29 cellular contexts compared by ENCODE assay signal in the genomic region with DNA sequence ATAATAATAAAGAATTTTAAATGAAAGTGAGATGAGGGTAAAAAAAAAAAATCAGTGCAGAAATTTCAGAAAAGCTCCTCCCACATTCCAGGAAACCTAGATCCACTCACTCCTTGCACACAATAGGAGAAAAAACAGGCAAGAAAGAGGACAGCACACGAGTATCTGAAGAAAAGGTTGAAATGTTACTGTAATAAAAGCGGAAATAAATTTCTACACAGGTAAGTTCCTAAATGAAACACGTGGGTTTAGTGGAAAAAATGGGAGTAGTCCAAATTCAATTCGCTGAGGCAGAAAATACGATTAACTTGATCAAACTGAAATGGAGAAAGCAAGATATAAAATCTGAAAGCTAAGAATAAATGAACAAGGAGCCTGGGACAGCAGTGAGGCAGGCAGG. TPM values are rescaled to one million over a fixed set of nuclear protein-coding genes. Genes with fewer than 3 reads are reported as not detected.
"Had no signal": no experiment of that assay in that cellular context is flagged by ENCODE, and none has a peak within 500 bp of the region (broad histone marks: within the 10 kb centered on the region; RNA-seq: fewer than 3 reads in every experiment).

No MANE protein-coding gene starts in this region.

- H3K4me3 ChIP-seq: MG63, Peyer's patch, SJSA1, SK-N-MC had no signal

- ATAC-seq: PC-3, Right ventricle myocardium inferior, T-cell had no signal

- H3K4me3 Mint-ChIP-seq: T-cell had no signal

- DNase-seq: Karpas-422; KG1; MG63; NCI-H1092; NCI-H1105 treated with DMSO at 0.1 percent for 48 hours; NCI-H1417 treated with DMSO at 0.1 percent for 48 hours; NCI-H146; NCI-H1694 treated with DMSO at 0.1 percent for 48 hours; NCI-H1930; NCI-H2081; NCI-H2107; NCI-H2227 treated with DMSO at 0.1 percent for 48 hours; NCI-H446; NCI-H510A; NCI-H524 treated with DMSO at 0.1 percent for 48 hours; NCI-H69; NCI-H774; NK-92 treated with Interleukin-12 subunit alpha and Interleukin-12 subunit beta, amount 100 ng/mL, for 24 hours; PC-3; Peyer's patch; SHP77 treated with DMSO at 0.1 percent for 48 hours; SW 1271; T-cell had no signal

- H3K4me1 Mint-ChIP-seq: T-cell had no signal

- H3K36me3 ChIP-seq: MG63, Peyer's patch, SJSA1 had no signal

- H3K27me3 ChIP-seq: MG63, Peyer's patch, SJSA1 had no signal

- H3K27ac ChIP-seq: HL-60, Peyer's patch, SJSA1, SK-N-MC had no signal

- H3K4me1 ChIP-seq: Peyer's patch, SJSA1 had no signal

- H3K36me3 Mint-ChIP-seq: T-cell had no signal

- H3K9me3 ChIP-seq: MG63, Peyer's patch, SJSA1 had no signal

- H3K27ac Mint-ChIP-seq: T-cell had no signal

RNA-seq across cellular contexts. Expression of a gene that starts 2.0 kb away (rescaled TPM):
- total RNA-seq: OCI-LY7, RPMI7951, T-cell had no signal
